2 cellular contexts compared by ENCODE assay signal in genomic region chr17:7238418-7239090, GRCh38.
TF ChIP-seq lines count a peak whose summit lies in the region.

No MANE protein-coding gene starts in this region.

TF ChIP-seq in SK-N-SH, 30 proteins besides CTCF, POLR2A, EP300 and RAD21 (continued from another document):
- TF ChIP-seq NFIC (IDR thresholded peaks at IDR 0.05; ENCODE audit: borderline replicate concordance): no peak
TF ChIP-seq in SK-N-SH: peak in this region for 1.

TF ChIP-seq in SK-N-SH treated with all-trans-retinoic acid at 6 μM for 48 hours, 23 proteins besides CTCF, POLR2A, EP300 and RAD21 (continued from another document):
- TF ChIP-seq PATZ1 (CRISPR knock-in tag; IDR thresholded peaks at IDR 0.05; ENCODE audit: borderline replicate concordance) (no peak), ZFP30 (CRISPR knock-in tag; IDR thresholded peaks at IDR 0.05) (no peak), CSRNP3 (CRISPR knock-in tag; IDR thresholded peaks at IDR 0.05) (no peak), ESRRG (CRISPR knock-in tag; IDR thresholded peaks at IDR 0.05) (no peak), ZNF565 (CRISPR knock-in tag; conservative IDR thresholded peaks at IDR 0.05; ENCODE audit: low read depth) (no peak), SNAI2 (CRISPR knock-in tag; IDR thresholded peaks at IDR 0.05) (no peak), ARNTL (CRISPR knock-in tag; IDR thresholded peaks at IDR 0.05; ENCODE audit: borderline replicate concordance, low read depth) (no peak), TSHZ2 (CRISPR knock-in tag; IDR thresholded peaks at IDR 0.05) (no peak), ZFP3 (CRISPR knock-in tag; IDR thresholded peaks at IDR 0.05) (no peak), BACH2 (CRISPR knock-in tag; IDR thresholded peaks at IDR 0.05; ENCODE audit: borderline replicate concordance) (no peak), ZC3H10 (CRISPR knock-in tag; IDR thresholded peaks at IDR 0.05) (no peak), CSDC2 (CRISPR knock-in tag; IDR thresholded peaks at IDR 0.05) (no peak), POU6F1 (CRISPR knock-in tag; IDR thresholded peaks at IDR 0.05; ENCODE audit: borderline replicate concordance, low read depth) (no peak)
